ENCODE assay signal across 1 cellular context in genomic region chr16:85759136-85759535, GRCh38.
TF ChIP-seq lines count a peak whose summit lies in the region.

No MANE protein-coding gene starts in this region.

TF ChIP-seq in HepG2, 621 proteins besides CTCF, POLR2A, EP300 and RAD21:
- TF ChIP-seq GATA4 (IDR thresholded peaks at IDR 0.05; ENCODE audit: borderline replicate concordance, low read depth) (no peak), ZNF20 (CRISPR knock-in tag; IDR thresholded peaks at IDR 0.05) (no peak), ZBTB14 (CRISPR knock-in tag; IDR thresholded peaks at IDR 0.05) (no peak), ZSCAN9 (CRISPR knock-in tag; IDR thresholded peaks at IDR 0.05; ENCODE audit: borderline replicate concordance) (no peak), KMT2B (CRISPR knock-in tag; IDR thresholded peaks at IDR 0.05) (no peak), NPAS2 (CRISPR knock-in tag; IDR thresholded peaks at IDR 0.05; ENCODE audit: borderline replicate concordance) (no peak), ARNTL (CRISPR knock-in tag; IDR thresholded peaks at IDR 0.05) (no peak)
- TF ChIP-seq, protein P1, sequence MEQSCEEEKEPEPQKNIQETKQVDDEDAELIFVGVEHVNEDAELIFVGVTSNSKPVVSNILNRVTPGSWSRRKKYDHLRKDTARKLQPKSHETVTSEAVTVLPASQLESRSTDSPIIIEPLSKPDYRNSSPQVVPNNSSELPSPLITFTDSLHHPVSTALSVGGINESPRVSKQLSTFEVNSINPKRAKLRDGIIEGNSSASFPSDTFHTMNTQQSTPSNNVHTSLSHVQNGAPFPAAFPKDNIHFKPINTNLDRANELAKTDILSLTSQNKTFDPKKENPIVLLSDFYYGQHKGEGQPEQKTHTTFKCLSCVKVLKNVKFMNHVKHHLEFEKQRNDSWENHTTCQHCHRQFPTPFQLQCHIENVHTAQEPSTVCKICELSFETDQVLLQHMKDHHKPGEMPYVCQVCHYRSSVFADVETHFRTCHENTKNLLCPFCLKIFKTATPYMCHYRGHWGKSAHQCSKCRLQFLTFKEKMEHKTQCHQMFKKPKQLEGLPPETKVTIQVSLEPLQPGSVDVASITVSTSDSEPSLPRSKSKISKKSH (CRISPR knock-in tag; IDR thresholded peaks at IDR 0.05; ENCODE audit: borderline replicate concordance), result no peak
- TF ChIP-seq, protein P2, sequence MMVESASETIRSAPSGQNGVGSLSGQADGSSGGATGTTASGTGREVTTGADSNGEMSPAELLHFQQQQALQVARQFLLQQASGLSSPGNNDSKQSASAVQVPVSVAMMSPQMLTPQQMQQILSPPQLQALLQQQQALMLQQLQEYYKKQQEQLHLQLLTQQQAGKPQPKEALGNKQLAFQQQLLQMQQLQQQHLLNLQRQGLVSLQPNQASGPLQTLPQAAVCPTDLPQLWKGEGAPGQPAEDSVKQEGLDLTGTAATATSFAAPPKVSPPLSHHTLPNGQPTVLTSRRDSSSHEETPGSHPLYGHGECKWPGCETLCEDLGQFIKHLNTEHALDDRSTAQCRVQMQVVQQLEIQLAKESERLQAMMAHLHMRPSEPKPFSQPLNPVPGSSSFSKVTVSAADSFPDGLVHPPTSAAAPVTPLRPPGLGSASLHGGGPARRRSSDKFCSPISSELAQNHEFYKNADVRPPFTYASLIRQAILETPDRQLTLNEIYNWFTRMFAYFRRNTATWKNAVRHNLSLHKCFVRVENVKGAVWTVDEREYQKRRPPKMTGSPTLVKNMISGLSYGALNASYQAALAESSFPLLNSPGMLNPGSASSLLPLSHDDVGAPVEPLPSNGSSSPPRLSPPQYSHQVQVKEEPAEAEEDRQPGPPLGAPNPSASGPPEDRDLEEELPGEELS (CRISPR knock-in tag; IDR thresholded peaks at IDR 0.05), result no peak
